ENCODE assay signal across 22 cellular contexts in the genomic region with DNA sequence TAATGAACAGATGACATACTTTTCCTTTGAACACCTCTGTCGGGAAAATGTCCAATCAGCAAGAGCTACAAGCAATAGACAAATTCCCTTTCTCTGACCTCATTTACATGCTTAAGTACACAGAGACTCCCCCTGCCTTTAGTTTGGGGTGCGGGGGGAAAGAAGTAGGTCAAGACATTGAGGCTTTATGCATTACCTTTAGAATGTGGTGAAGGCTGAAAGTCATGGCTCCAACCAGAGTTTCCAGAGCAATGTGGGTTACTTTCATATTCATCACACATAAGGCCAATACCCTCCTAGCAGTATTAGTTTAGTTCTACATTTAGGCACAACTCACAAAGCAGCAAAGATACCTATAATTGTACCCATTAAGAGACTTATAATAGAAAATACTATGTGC.
"Had no signal": no experiment of that assay in that cellular context is flagged by ENCODE, and none has a peak within 500 bp of the region (broad histone marks: within the 10 kb centered on the region; RNA-seq: fewer than 3 reads in every experiment).

No MANE protein-coding gene starts in this region.

- H3K4me3 ChIP-seq: coronary artery, dorsolateral prefrontal cortex, esophagus muscularis mucosa, gastroesophageal sphincter, heart right ventricle, left lung, lower lobe of right lung, mucosa of descending colon had no signal

- H3K27me3 ChIP-seq: dorsolateral prefrontal cortex, esophagus muscularis mucosa, foreskin keratinocyte, gastroesophageal sphincter, heart right ventricle, left lung had no signal

- H3K4me1 ChIP-seq: esophagus muscularis mucosa, foreskin keratinocyte, gastroesophageal sphincter, heart right ventricle, left lung, lower lobe of right lung had no signal

- H3K36me3 ChIP-seq: esophagus muscularis mucosa, gastroesophageal sphincter, heart right ventricle, left lung, lower lobe of right lung had no signal

- H3K27ac ChIP-seq: coronary artery, dorsolateral prefrontal cortex, esophagus muscularis mucosa, foreskin keratinocyte, gastroesophageal sphincter, heart right ventricle, left lung, lower lobe of right lung had no signal

- ATAC-seq: foreskin keratinocyte, gastroesophageal sphincter, heart right ventricle, left cardiac atrium, left lung, left ventricle myocardium superior, lower lobe of right lung, mucosa of descending colon had no signal

- DNase-seq: dermis blood vessel endothelial cell; dorsolateral prefrontal cortex; effector CD4-positive, alpha-beta T cell; effector memory CD4-positive, alpha-beta T cell; foreskin keratinocyte; heart right ventricle; hippocampal formation; left cardiac atrium; left lung; left ventricle myocardium superior; lower lobe of right lung; mesenchymal stem cell; mucosa of descending colon; naive B cell had no signal

- FAIRE-seq: colon, endothelial cell of umbilical vein, frontal cortex, islet of Langerhans, keratinocyte had no signal

- H3K9me3 ChIP-seq: esophagus muscularis mucosa, gastroesophageal sphincter, heart right ventricle, left lung, lower lobe of right lung, mucosa of descending colon had no signal
